Comparison of ENCODE assay signal across 18 cellular contexts in genomic region chr19:17616686-17616960, GRCh38.
DNase-seq lines count a peak whose midpoint lies in the region; ATAC-seq, FAIRE-seq and TF ChIP-seq lines count a peak whose summit lies in the region.
"Had no signal": no experiment of that assay in that cellular context is flagged by ENCODE, and none has a peak within 500 bp of the region (broad histone marks: within the 10 kb centered on the region; RNA-seq: fewer than 3 reads in every experiment).

No MANE protein-coding gene starts in this region.

- no peaks in the 10 kb centered on the region for H3K4me1 ChIP-seq in ACC112 (ENCODE audit: control insufficient read depth, insufficient read depth, low read length, unreplicated experiment)
- H3K4me1 ChIP-seq in naive thymus-derived CD4-positive, alpha-beta T cell (ENCODE audit: control insufficient read depth in 2 of 2, insufficient read depth in 2 of 2, low read length in 2 of 2) = peaks cover 0 to 5% of the 10 kb centered on the region in 2 donors
- peaks cover 6% of the 10 kb centered on the region for H3K4me1 ChIP-seq in CD4-positive, alpha-beta memory T cell (ENCODE audit: insufficient read depth, low read length)

- DNase-seq in H7 (no peak), coronary artery (ENCODE audit: low spot score) (no peak), GM12891 (ENCODE audit: insufficient read length, low spot score) (no peak), NCI-H1048 (lab: John Stamatoyannopoulos, UW) (no peak)
- no peak for DNase-seq in naive thymus-derived CD4-positive, alpha-beta T cell
- no peak for DNase-seq in CD4-positive, alpha-beta memory T cell
- DNase-seq: activated CD8-positive, alpha-beta memory T cell treated with anti-CD3 and anti-CD28 coated beads, Interleukin-2, amount 10 ng/mL, durations not matched to agents 7 days and 5 days; DMS153; heart right ventricle; NCI-H1417; NCI-H2227 treated with DMSO at 0.1 percent for 48 hours; stimulated activated CD4-positive, alpha-beta T cell treated with anti-CD3 and anti-CD28 coated beads, Interleukin-4, amount 100 ng/mL, for 4 hours had no signal

- ATAC-seq in naive thymus-derived CD4-positive, alpha-beta T cell = no peak
- no peak for ATAC-seq in HG02588 (IDR thresholded peaks at IDR 0.05; ENCODE audit: unreplicated experiment)
- ATAC-seq: left lobe of liver had no signal

- H3K4me1 Mint-ChIP-seq in naive thymus-derived CD4-positive, alpha-beta T cell = peaks cover 0 to 7% (median 0%) of the 10 kb centered on the region in 7 donors
- peaks cover 2 to 11% (median 5%) of the 10 kb centered on the region in 4 donors for H3K4me1 Mint-ChIP-seq in CD4-positive, alpha-beta memory T cell

- no peak overlapping the region for H2AFZ ChIP-seq in ACC112 (ENCODE audit: low read length, unreplicated experiment)

- POLR2A ChIA-PET in naive thymus-derived CD4-positive, alpha-beta T cell (lab: Charles Lee) = no interaction called here
- POLR2A ChIA-PET in CD4-positive, alpha-beta memory T cell (lab: Charles Lee; ENCODE audit: partially characterized antibody) = no interaction called here

- peaks cover 19 to 40% (median 26%) of the 10 kb centered on the region in 5 donors for H3K27me3 Mint-ChIP-seq in naive thymus-derived CD4-positive, alpha-beta T cell
- H3K27me3 Mint-ChIP-seq in CD4-positive, alpha-beta memory T cell = peaks cover 18 to 33% of the 10 kb centered on the region in 2 donors

- H3K27ac Mint-ChIP-seq in naive thymus-derived CD4-positive, alpha-beta T cell = no peak overlapping the region
- H3K27ac Mint-ChIP-seq in CD4-positive, alpha-beta memory T cell = no peak overlapping the region
- H3K27ac Mint-ChIP-seq: activated CD8-positive, alpha-beta memory T cell treated with anti-CD3 and anti-CD28 coated beads, Interleukin-2, amount 10 ng/mL, durations not matched to agents 7 days and 5 days; nephron progenitor cell had no signal

- CTCF ChIA-PET in naive thymus-derived CD4-positive, alpha-beta T cell (lab: Charles Lee) = interaction anchor here (1.7 kb wide), 1 partner anchor 10 kb away, joined by 6 read pairs; no protein-coding TSS in a partner anchor
- CTCF ChIA-PET in CD4-positive, alpha-beta memory T cell (lab: Charles Lee; ENCODE audit: partially characterized antibody) = interaction anchor here (1.4 kb wide), 1 partner anchor 10 kb away, joined by 3 read pairs; no protein-coding TSS in a partner anchor

- peaks cover 0 to 7% (median 2%) of the 10 kb centered on the region in 11 donors for H3K9me3 Mint-ChIP-seq in naive thymus-derived CD4-positive, alpha-beta T cell
- H3K9me3 Mint-ChIP-seq in CD4-positive, alpha-beta memory T cell = no peaks in the 10 kb centered on the region
- H3K9me3 Mint-ChIP-seq: activated naive CD4-positive, alpha-beta T cell treated with anti-CD3 and anti-CD28 coated beads, Interleukin-2, amount 50 U/mL, for 24 hours had no signal

- TF ChIP-seq CTCF in coronary artery (IDR thresholded peaks at IDR 0.05) = no peak

- H3K27ac ChIP-seq in ACC112 (ENCODE audit: low read depth, low read length) (no peak overlapping the region), coronary artery (no peak overlapping the region)
- H3K27ac ChIP-seq in naive thymus-derived CD4-positive, alpha-beta T cell (ENCODE audit: low read depth, low read length) = no peak overlapping the region
- no peak overlapping the region for H3K27ac ChIP-seq in CD4-positive, alpha-beta memory T cell (ENCODE audit: low read depth, low read length)
- H3K27ac ChIP-seq: heart right ventricle had no signal

- TF ChIP-seq POLR2A in GM12891 (IDR thresholded peaks at IDR 0.05; ENCODE audit: low read depth, low read length) = no peak

- intact Hi-C loops in naive thymus-derived CD4-positive, alpha-beta T cell (cut with micrococcal nuclease) = no loop called here
- intact Hi-C loops in CD4-positive, alpha-beta memory T cell (cut with micrococcal nuclease) = no loop called here

- peaks cover 0 to 1% (median 0%) of the 10 kb centered on the region in 5 donors for H3K36me3 Mint-ChIP-seq in naive thymus-derived CD4-positive, alpha-beta T cell
- no peaks in the 10 kb centered on the region for H3K36me3 Mint-ChIP-seq in CD4-positive, alpha-beta memory T cell
- H3K36me3 Mint-ChIP-seq: activated CD8-positive, alpha-beta memory T cell treated with anti-CD3 and anti-CD28 coated beads, Interleukin-2, amount 10 ng/mL, durations not matched to agents 7 days and 5 days; activated naive CD4-positive, alpha-beta T cell treated with anti-CD3 and anti-CD28 coated beads, Interleukin-2, amount 50 U/mL, for 24 hours had no signal

- no peaks in the 10 kb centered on the region for H3K79me2 ChIP-seq in ACC112 (ENCODE audit: control insufficient read depth, insufficient read depth, low read length, unreplicated experiment)

- peaks cover 0 to under 1% (median 0%) of the 10 kb centered on the region in 3 experiments for H3K9me3 ChIP-seq in naive thymus-derived CD4-positive, alpha-beta T cell (ENCODE audit: control insufficient read depth in 2 of 3, low read length in 3 of 3)
- H3K9me3 ChIP-seq in CD4-positive, alpha-beta memory T cell (ENCODE audit: control insufficient read depth in 1 of 2, low read length in 2 of 2) = no peaks in the 10 kb centered on the region

- peak overlapping the region; percentile 65 for H3K4me3 ChIP-seq in ACC112 (ENCODE audit: low read depth, low read length)
- H3K4me3 ChIP-seq in H7 (ENCODE audit: insufficient read depth, low read depth, low read length) = peak overlapping the region; percentile 81
- H3K4me3 ChIP-seq in coronary artery = peak overlapping the region; percentile 59
- H3K4me3 ChIP-seq in naive thymus-derived CD4-positive, alpha-beta T cell (ENCODE audit: low read length) = no peak overlapping the region
- no peak overlapping the region for H3K4me3 ChIP-seq in CD4-positive, alpha-beta memory T cell (ENCODE audit: low read length in 2 of 2)

- no peaks in the 10 kb centered on the region for H3K36me3 ChIP-seq in ACC112 (ENCODE audit: insufficient read depth, low read length)
- peaks cover 1% of the 10 kb centered on the region; the same call in 1 of the 2 replicates for H3K36me3 ChIP-seq in H7 (replicated peaks; ENCODE audit: control insufficient read depth, insufficient read depth, low read length)
- no peaks in the 10 kb centered on the region for H3K36me3 ChIP-seq in naive thymus-derived CD4-positive, alpha-beta T cell (ENCODE audit: control insufficient read depth in 2 of 3, insufficient read depth in 3 of 3, low read length in 3 of 3)
- no peaks in the 10 kb centered on the region for H3K36me3 ChIP-seq in CD4-positive, alpha-beta memory T cell (ENCODE audit: insufficient read depth, low read length)
- H3K36me3 ChIP-seq: heart right ventricle had no signal

- FAIRE-seq in GM12891 (lab: Jason Lieb, UNC) = no peak
- FAIRE-seq: H54 had no signal

- H3K27me3 ChIP-seq in ACC112 (ENCODE audit: insufficient read depth, low read length) (no peaks in the 10 kb centered on the region), H7 (ENCODE audit: control insufficient read depth, insufficient read depth, low read length) (no peaks in the 10 kb centered on the region)
- peaks cover 0 to 4% of the 10 kb centered on the region in 2 donors for H3K27me3 ChIP-seq in naive thymus-derived CD4-positive, alpha-beta T cell (ENCODE audit: control insufficient read depth in 2 of 2, insufficient read depth in 2 of 2, low read length in 2 of 2)
- H3K27me3 ChIP-seq in CD4-positive, alpha-beta memory T cell (ENCODE audit: insufficient read depth, low read length) = peaks cover 7% of the 10 kb centered on the region

- peak overlapping the region in 6 of 10 donors; percentile 12 to 58 (median 37) for H3K4me3 Mint-ChIP-seq in naive thymus-derived CD4-positive, alpha-beta T cell
- peak overlapping the region in 2 of 8 donors; percentile 10 to 12 for H3K4me3 Mint-ChIP-seq in CD4-positive, alpha-beta memory T cell
- H3K4me3 Mint-ChIP-seq: activated CD8-positive, alpha-beta memory T cell treated with anti-CD3 and anti-CD28 coated beads, Interleukin-2, amount 10 ng/mL, durations not matched to agents 7 days and 5 days; activated naive CD4-positive, alpha-beta T cell treated with anti-CD3 and anti-CD28 coated beads, Interleukin-2, amount 50 U/mL, for 24 hours; nephron progenitor cell had no signal

TF ChIP-seq in GM12891, 5 proteins besides CTCF, POLR2A, EP300 and RAD21:
- TF ChIP-seq SPI1 (IDR thresholded peaks at IDR 0.05; ENCODE audit: low read depth, low read length) (no peak), PAX5 (IDR thresholded peaks at IDR 0.05; ENCODE audit: insufficient read depth, low read length, severe bottlenecking) (no peak), POLR2AphosphoS5 (IDR thresholded peaks at IDR 0.05; ENCODE audit: low read depth, low read length) (no peak), POU2F2 (IDR thresholded peaks at IDR 0.05; ENCODE audit: low read depth, low read length) (no peak), TAF1 (IDR thresholded peaks at IDR 0.05; ENCODE audit: low read depth, low read length) (no peak)

Comparison
In these comparisons a context has a peak if more than half of its experiments do, and no peak if none do; other contexts are left out.
1. H3K4me3 ChIP-seq: peak in ACC112 (single experiment), H7 (single experiment) and coronary artery (single experiment); none in naive thymus-derived CD4-positive, alpha-beta T cell (single experiment) and CD4-positive, alpha-beta memory T cell (0 of 2).